1 cellular context compared by ENCODE assay signal in the genomic region with DNA sequence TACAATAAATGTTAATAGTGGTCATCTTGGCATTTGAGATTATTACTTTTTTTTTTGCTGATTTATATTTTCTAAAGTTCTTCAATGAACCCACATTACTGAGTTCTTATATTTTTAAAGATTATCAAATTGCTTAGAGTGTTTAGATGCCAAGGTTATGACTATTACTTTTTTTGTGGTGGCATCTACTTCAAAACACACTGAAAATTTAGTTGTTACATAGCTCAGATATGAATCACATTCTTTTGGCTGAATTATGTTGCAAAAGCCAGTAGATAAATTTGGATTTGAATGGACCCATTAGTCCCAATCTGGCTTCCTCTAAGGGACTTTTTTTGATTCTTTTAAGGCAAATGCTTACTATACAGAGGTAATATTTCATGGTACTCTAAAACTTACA.
TF ChIP-seq lines count a peak whose summit lies in the region.

No MANE protein-coding gene starts in this region.

TF ChIP-seq in WTC11, 78 proteins besides CTCF, POLR2A, EP300 and RAD21 (continued from another document):
- TF ChIP-seq, protein P1, sequence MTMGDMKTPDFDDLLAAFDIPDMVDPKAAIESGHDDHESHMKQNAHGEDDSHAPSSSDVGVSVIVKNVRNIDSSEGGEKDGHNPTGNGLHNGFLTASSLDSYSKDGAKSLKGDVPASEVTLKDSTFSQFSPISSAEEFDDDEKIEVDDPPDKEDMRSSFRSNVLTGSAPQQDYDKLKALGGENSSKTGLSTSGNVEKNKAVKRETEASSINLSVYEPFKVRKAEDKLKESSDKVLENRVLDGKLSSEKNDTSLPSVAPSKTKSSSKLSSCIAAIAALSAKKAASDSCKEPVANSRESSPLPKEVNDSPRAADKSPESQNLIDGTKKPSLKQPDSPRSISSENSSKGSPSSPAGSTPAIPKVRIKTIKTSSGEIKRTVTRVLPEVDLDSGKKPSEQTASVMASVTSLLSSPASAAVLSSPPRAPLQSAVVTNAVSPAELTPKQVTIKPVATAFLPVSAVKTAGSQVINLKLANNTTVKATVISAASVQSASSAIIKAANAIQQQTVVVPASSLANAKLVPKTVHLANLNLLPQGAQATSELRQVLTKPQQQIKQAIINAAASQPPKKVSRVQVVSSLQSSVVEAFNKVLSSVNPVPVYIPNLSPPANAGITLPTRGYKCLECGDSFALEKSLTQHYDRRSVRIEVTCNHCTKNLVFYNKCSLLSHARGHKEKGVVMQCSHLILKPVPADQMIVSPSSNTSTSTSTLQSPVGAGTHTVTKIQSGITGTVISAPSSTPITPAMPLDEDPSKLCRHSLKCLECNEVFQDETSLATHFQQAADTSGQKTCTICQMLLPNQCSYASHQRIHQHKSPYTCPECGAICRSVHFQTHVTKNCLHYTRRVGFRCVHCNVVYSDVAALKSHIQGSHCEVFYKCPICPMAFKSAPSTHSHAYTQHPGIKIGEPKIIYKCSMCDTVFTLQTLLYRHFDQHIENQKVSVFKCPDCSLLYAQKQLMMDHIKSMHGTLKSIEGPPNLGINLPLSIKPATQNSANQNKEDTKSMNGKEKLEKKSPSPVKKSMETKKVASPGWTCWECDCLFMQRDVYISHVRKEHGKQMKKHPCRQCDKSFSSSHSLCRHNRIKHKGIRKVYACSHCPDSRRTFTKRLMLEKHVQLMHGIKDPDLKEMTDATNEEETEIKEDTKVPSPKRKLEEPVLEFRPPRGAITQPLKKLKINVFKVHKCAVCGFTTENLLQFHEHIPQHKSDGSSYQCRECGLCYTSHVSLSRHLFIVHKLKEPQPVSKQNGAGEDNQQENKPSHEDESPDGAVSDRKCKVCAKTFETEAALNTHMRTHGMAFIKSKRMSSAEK (CRISPR knock-in tag; IDR thresholded peaks at IDR 0.05; ENCODE audit: borderline replicate concordance): no peak
- TF ChIP-seq PREB (CRISPR knock-in tag; IDR thresholded peaks at IDR 0.05; ENCODE audit: borderline replicate concordance): no peak
- TF ChIP-seq, protein P2, sequence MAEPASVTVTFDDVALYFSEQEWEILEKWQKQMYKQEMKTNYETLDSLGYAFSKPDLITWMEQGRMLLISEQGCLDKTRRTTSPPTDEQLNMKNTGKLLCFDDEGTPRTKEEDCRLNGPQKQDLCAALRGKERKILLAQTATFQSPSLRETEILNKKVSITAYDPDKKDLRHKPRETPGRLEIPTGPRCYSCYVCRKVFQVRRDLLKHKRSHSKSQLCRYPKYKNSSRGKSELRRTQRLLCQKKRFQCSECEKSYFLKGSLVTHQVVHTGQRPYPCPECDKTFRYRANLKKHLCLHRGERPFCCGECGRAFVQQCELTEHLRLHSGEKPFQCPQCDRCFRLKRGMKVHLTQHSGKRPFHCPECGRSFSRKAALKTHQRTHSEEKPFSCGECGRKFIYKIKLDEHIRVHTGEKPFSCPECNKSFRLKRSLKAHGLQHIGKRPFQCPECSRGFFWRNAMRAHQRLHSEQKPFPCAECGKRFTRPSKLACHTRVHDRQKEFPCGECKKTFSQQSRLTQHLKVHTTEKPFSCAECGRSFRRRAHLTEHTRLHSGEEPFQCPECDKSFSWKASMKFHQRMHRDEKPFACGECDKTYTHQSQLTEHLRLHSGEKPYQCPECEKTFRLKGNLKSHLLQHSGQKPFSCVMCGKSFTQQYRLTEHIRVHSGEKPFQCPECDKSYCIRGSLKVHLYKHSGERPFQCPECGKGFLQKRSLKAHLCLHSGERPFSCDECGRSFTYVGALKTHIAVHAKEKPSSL (CRISPR knock-in tag; conservative IDR thresholded peaks at IDR 0.05): no peak
- TF ChIP-seq FOXP4 (CRISPR knock-in tag; IDR thresholded peaks at IDR 0.05): no peak
- TF ChIP-seq GRHL2 (CRISPR knock-in tag; IDR thresholded peaks at IDR 0.05; ENCODE audit: insufficient replicate concordance, severe bottlenecking): no peak
- TF ChIP-seq, protein P3, sequence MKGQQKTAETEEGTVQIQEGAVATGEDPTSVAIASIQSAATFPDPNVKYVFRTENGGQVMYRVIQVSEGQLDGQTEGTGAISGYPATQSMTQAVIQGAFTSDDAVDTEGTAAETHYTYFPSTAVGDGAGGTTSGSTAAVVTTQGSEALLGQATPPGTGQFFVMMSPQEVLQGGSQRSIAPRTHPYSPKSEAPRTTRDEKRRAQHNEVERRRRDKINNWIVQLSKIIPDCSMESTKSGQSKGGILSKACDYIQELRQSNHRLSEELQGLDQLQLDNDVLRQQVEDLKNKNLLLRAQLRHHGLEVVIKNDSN (CRISPR knock-in tag; IDR thresholded peaks at IDR 0.05): no peak
- no peak for TF ChIP-seq NR1H2 (CRISPR knock-in tag; IDR thresholded peaks at IDR 0.05)
- TF ChIP-seq, protein P4, sequence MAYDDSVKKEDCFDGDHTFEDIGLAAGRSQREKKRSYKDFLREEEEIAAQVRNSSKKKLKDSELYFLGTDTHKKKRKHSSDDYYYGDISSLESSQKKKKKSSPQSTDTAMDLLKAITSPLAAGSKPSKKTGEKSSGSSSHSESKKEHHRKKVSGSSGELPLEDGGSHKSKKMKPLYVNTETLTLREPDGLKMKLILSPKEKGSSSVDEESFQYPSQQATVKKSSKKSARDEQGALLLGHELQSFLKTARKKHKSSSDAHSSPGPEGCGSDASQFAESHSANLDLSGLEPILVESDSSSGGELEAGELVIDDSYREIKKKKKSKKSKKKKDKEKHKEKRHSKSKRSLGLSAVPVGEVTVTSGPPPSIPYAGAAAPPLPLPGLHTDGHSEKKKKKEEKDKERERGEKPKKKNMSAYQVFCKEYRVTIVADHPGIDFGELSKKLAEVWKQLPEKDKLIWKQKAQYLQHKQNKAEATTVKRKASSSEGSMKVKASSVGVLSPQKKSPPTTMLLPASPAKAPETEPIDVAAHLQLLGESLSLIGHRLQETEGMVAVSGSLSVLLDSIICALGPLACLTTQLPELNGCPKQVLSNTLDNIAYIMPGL (CRISPR knock-in tag; IDR thresholded peaks at IDR 0.05): no peak
- no peak for TF ChIP-seq ATF6 (CRISPR knock-in tag; IDR thresholded peaks at IDR 0.05)
- no peak for TF ChIP-seq NR2C2 (CRISPR knock-in tag; IDR thresholded peaks at IDR 0.05)
- TF ChIP-seq, protein P5, sequence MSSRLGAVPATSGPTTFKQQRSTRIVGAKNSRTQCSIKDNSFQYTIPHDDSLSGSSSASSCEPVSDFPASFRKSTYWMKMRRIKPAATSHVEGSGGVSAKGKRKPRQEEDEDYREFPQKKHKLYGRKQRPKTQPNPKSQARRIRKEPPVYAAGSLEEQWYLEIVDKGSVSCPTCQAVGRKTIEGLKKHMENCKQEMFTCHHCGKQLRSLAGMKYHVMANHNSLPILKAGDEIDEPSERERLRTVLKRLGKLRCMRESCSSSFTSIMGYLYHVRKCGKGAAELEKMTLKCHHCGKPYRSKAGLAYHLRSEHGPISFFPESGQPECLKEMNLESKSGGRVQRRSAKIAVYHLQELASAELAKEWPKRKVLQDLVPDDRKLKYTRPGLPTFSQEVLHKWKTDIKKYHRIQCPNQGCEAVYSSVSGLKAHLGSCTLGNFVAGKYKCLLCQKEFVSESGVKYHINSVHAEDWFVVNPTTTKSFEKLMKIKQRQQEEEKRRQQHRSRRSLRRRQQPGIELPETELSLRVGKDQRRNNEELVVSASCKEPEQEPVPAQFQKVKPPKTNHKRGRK (CRISPR knock-in tag; IDR thresholded peaks at IDR 0.05; ENCODE audit: borderline replicate concordance): no peak
- TF ChIP-seq ZNF423 (CRISPR knock-in tag; IDR thresholded peaks at IDR 0.05): no peak
- TF ChIP-seq NR3C1 (CRISPR knock-in tag; conservative IDR thresholded peaks at IDR 0.05; ENCODE audit: low read depth): no peak
- TF ChIP-seq ERG (CRISPR knock-in tag; IDR thresholded peaks at IDR 0.05): no peak
- TF ChIP-seq, protein P6, sequence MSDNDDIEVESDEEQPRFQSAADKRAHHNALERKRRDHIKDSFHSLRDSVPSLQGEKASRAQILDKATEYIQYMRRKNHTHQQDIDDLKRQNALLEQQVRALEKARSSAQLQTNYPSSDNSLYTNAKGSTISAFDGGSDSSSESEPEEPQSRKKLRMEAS (CRISPR knock-in tag; IDR thresholded peaks at IDR 0.05): no peak
- no peak for TF ChIP-seq ZNF416 (CRISPR knock-in tag; IDR thresholded peaks at IDR 0.05)
- TF ChIP-seq, protein P7, sequence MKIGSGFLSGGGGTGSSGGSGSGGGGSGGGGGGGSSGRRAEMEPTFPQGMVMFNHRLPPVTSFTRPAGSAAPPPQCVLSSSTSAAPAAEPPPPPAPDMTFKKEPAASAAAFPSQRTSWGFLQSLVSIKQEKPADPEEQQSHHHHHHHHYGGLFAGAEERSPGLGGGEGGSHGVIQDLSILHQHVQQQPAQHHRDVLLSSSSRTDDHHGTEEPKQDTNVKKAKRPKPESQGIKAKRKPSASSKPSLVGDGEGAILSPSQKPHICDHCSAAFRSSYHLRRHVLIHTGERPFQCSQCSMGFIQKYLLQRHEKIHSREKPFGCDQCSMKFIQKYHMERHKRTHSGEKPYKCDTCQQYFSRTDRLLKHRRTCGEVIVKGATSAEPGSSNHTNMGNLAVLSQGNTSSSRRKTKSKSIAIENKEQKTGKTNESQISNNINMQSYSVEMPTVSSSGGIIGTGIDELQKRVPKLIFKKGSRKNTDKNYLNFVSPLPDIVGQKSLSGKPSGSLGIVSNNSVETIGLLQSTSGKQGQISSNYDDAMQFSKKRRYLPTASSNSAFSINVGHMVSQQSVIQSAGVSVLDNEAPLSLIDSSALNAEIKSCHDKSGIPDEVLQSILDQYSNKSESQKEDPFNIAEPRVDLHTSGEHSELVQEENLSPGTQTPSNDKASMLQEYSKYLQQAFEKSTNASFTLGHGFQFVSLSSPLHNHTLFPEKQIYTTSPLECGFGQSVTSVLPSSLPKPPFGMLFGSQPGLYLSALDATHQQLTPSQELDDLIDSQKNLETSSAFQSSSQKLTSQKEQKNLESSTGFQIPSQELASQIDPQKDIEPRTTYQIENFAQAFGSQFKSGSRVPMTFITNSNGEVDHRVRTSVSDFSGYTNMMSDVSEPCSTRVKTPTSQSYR (CRISPR knock-in tag; IDR thresholded peaks at IDR 0.05): no peak
- TF ChIP-seq JUN (CRISPR knock-in tag; IDR thresholded peaks at IDR 0.05): no peak
